Comparison of ENCODE assay signal across 10 cellular contexts in genomic region chr17:17792143-17792550, GRCh38. TPM values are rescaled to one million over a fixed set of nuclear protein-coding genes. Genes with fewer than 3 reads are reported as not detected.
DNase-seq lines count a peak whose midpoint lies in the region; TF ChIP-seq lines count a peak whose summit lies in the region.
"Had no signal": no experiment of that assay in that cellular context is flagged by ENCODE, and none has a peak within 500 bp of the region (broad histone marks: within the 10 kb centered on the region; RNA-seq: fewer than 3 reads in every experiment).

No MANE protein-coding gene starts in this region.

- peaks cover 55% of the 10 kb centered on the region for H3K79me2 ChIP-seq in hepatocyte

- H3K4me3 Mint-ChIP-seq in activated naive CD4-positive, alpha-beta T cell treated with anti-CD3 and anti-CD28 coated beads, Interleukin-2, amount 50 U/mL, for 24 hours = peak overlapping the region; percentile 57
- H3K4me3 Mint-ChIP-seq in T-helper 2 cell treated with Interferon-gamma antibody and Interleukin-4, amounts not matched to agents 5 μg/mL and 100 μg/mL, for 36 hours = peak overlapping the region; percentile 52
- H3K4me3 Mint-ChIP-seq: HFFc6 had no signal

- no peaks in the 10 kb centered on the region for H3K9me2 ChIP-seq in hepatocyte (replicated peaks; ENCODE audit: insufficient read depth)

- no peak for TF ChIP-seq CTCF in hepatocyte (IDR thresholded peaks at IDR 0.05; ENCODE audit: poor library complexity)

- H3K4me1 ChIP-seq in hepatocyte (ENCODE audit: insufficient read depth) = peaks cover 28% of the 10 kb centered on the region

- H2AFZ ChIP-seq in hepatocyte = no peak overlapping the region

- H3K27ac Mint-ChIP-seq in activated naive CD4-positive, alpha-beta T cell treated with anti-CD3 and anti-CD28 coated beads, Interleukin-2, amount 50 U/mL, for 24 hours = peak overlapping the region; percentile 32
- peak overlapping the region; percentile 49 for H3K27ac Mint-ChIP-seq in T-helper 2 cell treated with Interferon-gamma antibody and Interleukin-4, amounts not matched to agents 5 μg/mL and 100 μg/mL, for 36 hours
- H3K27ac Mint-ChIP-seq: HFFc6 had no signal

- peak overlapping the region; percentile 49 for H3K4me2 ChIP-seq in hepatocyte

- H3K4me3 ChIP-seq in hepatocyte = no peak overlapping the region

- WGBS in hepatocyte (ENCODE audit: low lambda C conversion rate, missing lambda C conversion rate) = 69% methylated on average over 15 of the region's 15 CpGs

- DNase-seq in activated naive CD4-positive, alpha-beta T cell treated with Interleukin-2 at 50 U/mL for 16 hours = no peak
- DNase-seq in T-helper 2 cell treated with Interferon-gamma antibody and Interleukin-4, amounts not matched to agents 5 μg/mL and 100 μg/mL, for 36 hours (ENCODE audit: low spot score) = no peak
- DNase-seq in hepatocyte (ENCODE audit: low spot score) = no peak
- no peak for DNase-seq in H4 (ENCODE audit: low spot score)
- DNase-seq in stimulated activated CD4-positive, alpha-beta T cell treated with anti-CD3 and anti-CD28 coated beads, Interleukin-4, amount 100 ng/mL, for 24 hours = no peak
- no peak for DNase-seq in cerebellar cortex (ENCODE audit: low spot score)
- DNase-seq: NCI-H748 treated with DMSO at 0.1 percent for 48 hours had no signal

- no peaks in the 10 kb centered on the region for H3K9me3 ChIP-seq in hepatocyte (ENCODE audit: low read depth)

- no peaks in the 10 kb centered on the region for H3K27me3 Mint-ChIP-seq in activated naive CD4-positive, alpha-beta T cell treated with anti-CD3 and anti-CD28 coated beads, Interleukin-2, amount 50 U/mL, for 24 hours
- H3K27me3 Mint-ChIP-seq in T-helper 2 cell treated with Interferon-gamma antibody and Interleukin-4, amounts not matched to agents 5 μg/mL and 100 μg/mL, for 36 hours (ENCODE audit: low read depth) = no peaks in the 10 kb centered on the region

- no peaks in the 10 kb centered on the region for H3K36me3 Mint-ChIP-seq in activated naive CD4-positive, alpha-beta T cell treated with anti-CD3 and anti-CD28 coated beads, Interleukin-2, amount 50 U/mL, for 24 hours
- peaks cover 7% of the 10 kb centered on the region for H3K36me3 Mint-ChIP-seq in T-helper 2 cell treated with Interferon-gamma antibody and Interleukin-4, amounts not matched to agents 5 μg/mL and 100 μg/mL, for 36 hours (ENCODE audit: low read depth)

- H3K4me1 Mint-ChIP-seq in activated naive CD4-positive, alpha-beta T cell treated with anti-CD3 and anti-CD28 coated beads, Interleukin-2, amount 50 U/mL, for 24 hours = peaks cover 27% of the 10 kb centered on the region
- H3K4me1 Mint-ChIP-seq in T-helper 2 cell treated with Interferon-gamma antibody and Interleukin-4, amounts not matched to agents 5 μg/mL and 100 μg/mL, for 36 hours (ENCODE audit: low read depth) = peaks cover 22% of the 10 kb centered on the region

- H3K9me3 Mint-ChIP-seq in activated naive CD4-positive, alpha-beta T cell treated with anti-CD3 and anti-CD28 coated beads, Interleukin-2, amount 50 U/mL, for 24 hours = no peaks in the 10 kb centered on the region
- H3K9me3 Mint-ChIP-seq in T-helper 2 cell treated with Interferon-gamma antibody and Interleukin-4, amounts not matched to agents 5 μg/mL and 100 μg/mL, for 36 hours = no peaks in the 10 kb centered on the region
- H3K9me3 Mint-ChIP-seq: HFFc6 had no signal

- H3K27me3 ChIP-seq in hepatocyte = no peaks in the 10 kb centered on the region

- H4K20me1 ChIP-seq in hepatocyte (ENCODE audit: insufficient read depth, poor library complexity, severe bottlenecking) = peaks cover 86% of the 10 kb centered on the region

- H3K27ac ChIP-seq in hepatocyte = no peak overlapping the region
- H3K27ac ChIP-seq in temporal lobe (ENCODE audit: low read depth, low read length) = peak overlapping the region; percentile 78

- no peaks in the 10 kb centered on the region for H3K36me3 ChIP-seq in hepatocyte (replicated peaks; ENCODE audit: insufficient read depth, low read depth)

RNA-seq across cellular contexts. Expression of gene SREBF1, which starts 44.6 kb away (rescaled TPM):
- 47.0 and 57.1 TPM in 2 replicates for total RNA-seq in hepatocyte
- 107 and 140 TPM in 2 replicates for polyA plus RNA-seq in hepatocyte
- 13.3 TPM for total RNA-seq in temporal lobe
- total RNA-seq in H4 (2014; rRNA removed; shearing (Covaris generic)) = 63.9 and 65.8 TPM in 2 replicates
